ENCODE assay signal across 10 cellular contexts in genomic region chr12:121791671-121792496, GRCh38. TPM values are rescaled to one million over a fixed set of nuclear protein-coding genes. Genes with fewer than 3 reads are reported as not detected.
DNase-seq lines count a peak whose midpoint lies in the region; ATAC-seq and TF ChIP-seq lines count a peak whose summit lies in the region.
"Had no signal": no experiment of that assay in that cellular context is flagged by ENCODE, and none has a peak within 500 bp of the region (broad histone marks: within the 10 kb centered on the region; RNA-seq: fewer than 3 reads in every experiment).

No MANE protein-coding gene starts in this region.

- CTCF ChIA-PET in MCF 10A (lab: Yijun Ruan, JAX) (interaction anchor here (0.6 to 10.6 kb wide), 9 partner anchors 12 to 980 kb away, joined by 3 to 390 read pairs (median 29); partner anchors contain the start of gene SETD1B), mammary epithelial cell (lab: Charles Lee; ENCODE audit: low non-redundant PET) (no interaction called here)
- CTCF ChIA-PET in activated CD4-positive, alpha-beta memory T cell treated with anti-CD3 and anti-CD28 coated beads, Interleukin-2, amount 10 ng/mL, durations not matched to agents 7 days and 5 days (lab: Charles Lee) = interaction anchor here (0.5 to 19.6 kb wide), 6 partner anchors 13 to 735 kb away, joined by 3 to 683 read pairs (median 32); partner anchors contain the start of genes KNTC1, PSMD9, RSRC2 and SETD1B

- no peak for ATAC-seq in upper lobe of left lung (ENCODE audit: low FRiP score in 2 of 2)
- no peak for ATAC-seq in left ventricle myocardium superior
- no peak for ATAC-seq in left cardiac atrium

- H3K4me3 ChIP-seq in mammary epithelial cell (replicated peaks in 1 of 3; ENCODE audit: insufficient read depth in 1 of 3, low read depth in 2 of 3, low read length in 3 of 3) (no peak overlapping the region), upper lobe of left lung (peak overlapping the region in 3 of 4 donors; percentile 57 to 62 (median 57)), uterus (no peak overlapping the region)

- peak overlapping the region; percentile 36 for H3K4me3 Mint-ChIP-seq in MCF 10A (ENCODE audit: unreplicated experiment)
- H3K4me3 Mint-ChIP-seq in activated CD4-positive, alpha-beta memory T cell treated with anti-CD3 and anti-CD28 coated beads, Interleukin-2, amount 10 ng/mL, durations not matched to agents 7 days and 5 days = peak overlapping the region; percentile 92

- peaks cover 39% of the 10 kb centered on the region for H3K4me1 Mint-ChIP-seq in MCF 10A (ENCODE audit: insufficient read depth, unreplicated experiment)
- peaks cover 64% of the 10 kb centered on the region for H3K4me1 Mint-ChIP-seq in activated CD4-positive, alpha-beta memory T cell treated with anti-CD3 and anti-CD28 coated beads, Interleukin-2, amount 10 ng/mL, durations not matched to agents 7 days and 5 days

- H3K79me2 ChIP-seq in mammary epithelial cell (ENCODE audit: insufficient read depth, low read length) = peaks cover 8% of the 10 kb centered on the region

- H3K36me3 ChIP-seq in mammary epithelial cell (ENCODE audit: insufficient read depth, low read length) = no peaks in the 10 kb centered on the region
- H3K36me3 ChIP-seq in upper lobe of left lung = peaks cover 0 to 11% (median 9%) of the 10 kb centered on the region in 4 donors
- no peaks in the 10 kb centered on the region for H3K36me3 ChIP-seq in uterus

- H3K9me3 ChIP-seq in mammary epithelial cell (replicated peaks; ENCODE audit: insufficient read depth, low read length) (no peaks in the 10 kb centered on the region), upper lobe of left lung (no peaks in the 10 kb centered on the region), uterus (no peaks in the 10 kb centered on the region)

- peaks cover 10% of the 10 kb centered on the region for H3K36me3 Mint-ChIP-seq in MCF 10A (ENCODE audit: insufficient read depth, unreplicated experiment)
- peaks cover 47% of the 10 kb centered on the region for H3K36me3 Mint-ChIP-seq in activated CD4-positive, alpha-beta memory T cell treated with anti-CD3 and anti-CD28 coated beads, Interleukin-2, amount 10 ng/mL, durations not matched to agents 7 days and 5 days (ENCODE audit: low read depth)

- H3K27me3 ChIP-seq in mammary epithelial cell (ENCODE audit: insufficient read depth, low read length) = no peaks in the 10 kb centered on the region
- no peaks in the 10 kb centered on the region for H3K27me3 ChIP-seq in upper lobe of left lung
- no peaks in the 10 kb centered on the region for H3K27me3 ChIP-seq in uterus

- TF ChIP-seq POLR2A in upper lobe of left lung (IDR thresholded peaks at IDR 0.05) (no peak), uterus (IDR thresholded peaks at IDR 0.05) (no peak)

- TF ChIP-seq CTCF in MCF 10A (IDR thresholded peaks at IDR 0.05; ENCODE audit: unreplicated experiment) (no peak), mammary epithelial cell (conservative IDR thresholded peaks at IDR 0.05 in 1 of 2, IDR thresholded peaks at IDR 0.05 in 1 of 2; ENCODE audit: extremely low read depth in 1 of 2, insufficient read depth in 1 of 2, low read depth in 1 of 2, low read length in 2 of 2) (no peak), upper lobe of left lung (IDR thresholded peaks at IDR 0.05) (no peak), uterus (IDR thresholded peaks at IDR 0.05) (no peak)

- H3K27me3 Mint-ChIP-seq in MCF 10A (ENCODE audit: insufficient read depth, unreplicated experiment) = no peaks in the 10 kb centered on the region
- H3K27me3 Mint-ChIP-seq in activated CD4-positive, alpha-beta memory T cell treated with anti-CD3 and anti-CD28 coated beads, Interleukin-2, amount 10 ng/mL, durations not matched to agents 7 days and 5 days = no peaks in the 10 kb centered on the region

- H3K4me2 ChIP-seq in mammary epithelial cell (ENCODE audit: insufficient read depth, low read depth, low read length) = no peak overlapping the region

- no peaks in the 10 kb centered on the region for H3K9me3 Mint-ChIP-seq in MCF 10A (ENCODE audit: unreplicated experiment)
- no peaks in the 10 kb centered on the region for H3K9me3 Mint-ChIP-seq in activated CD4-positive, alpha-beta memory T cell treated with anti-CD3 and anti-CD28 coated beads, Interleukin-2, amount 10 ng/mL, durations not matched to agents 7 days and 5 days

- H3K4me1 ChIP-seq in mammary epithelial cell (ENCODE audit: insufficient read depth, low read length) (peaks cover 33% of the 10 kb centered on the region), upper lobe of left lung (peaks cover 55 to 98% (median 85%) of the 10 kb centered on the region in 4 donors), uterus (peaks cover 17 to 31% of the 10 kb centered on the region in 2 donors)

- TF ChIP-seq EP300 in upper lobe of left lung (IDR thresholded peaks at IDR 0.05) = no peak

- H3K27ac ChIP-seq in mammary epithelial cell (ENCODE audit: insufficient read depth, low read depth, low read length) (no peak overlapping the region), upper lobe of left lung (peak overlapping the region; percentile 81 to 97 (median 88)), uterus (no peak overlapping the region)

- no peak overlapping the region for H3K9ac ChIP-seq in mammary epithelial cell (ENCODE audit: insufficient read depth, low read length)

- 87% methylated on average over 13 of the region's 14 CpGs for WGBS in mammary epithelial cell (ENCODE audit: low coverage, missing lambda C conversion rate)
- 40 to 55% methylated on average over 10 to 11 of the region's 14 CpGs for WGBS in upper lobe of left lung, 2 donors

- BruUV-seq in MCF 10A (replicated peaks; lab: Mats Ljungman, UMichigan) = no TSS peak
- BruUV-seq in mammary epithelial cell (replicated peaks; lab: Mats Ljungman, UMichigan) = no TSS peak

- dilution Hi-C loops in mammary epithelial cell (cut with HindIII; ENCODE audit: low sequenced_read_pairs) = no loop called here

- no peaks in the 10 kb centered on the region for H4K20me1 ChIP-seq in mammary epithelial cell (ENCODE audit: insufficient read depth, low read length)

- POLR2A ChIA-PET in MCF 10A (lab: Yijun Ruan, JAX) = interaction anchor here (0.6 to 13.9 kb wide), 7 partner anchors 7 to 157 kb away, joined by 3 to 344 read pairs (median 11); partner anchors contain the start of genes PSMD9, SETD1B and TMEM120B
- POLR2A ChIA-PET in activated CD4-positive, alpha-beta memory T cell treated with anti-CD3 and anti-CD28 coated beads, Interleukin-2, amount 10 ng/mL, durations not matched to agents 7 days and 5 days (lab: Charles Lee) = interaction anchor here (0.9 to 32.8 kb wide), 10 partner anchors 4 to 289 kb away, joined by 3 to 1170 read pairs (median 5); partner anchors contain the start of genes KDM2B, PSMD9, RHOF and SETD1B

- in situ Hi-C loops in mammary epithelial cell (cut with MboI; ENCODE audit: low sequenced_read_pairs in 2 of 2) = loop anchor here (10.0 kb wide), 2 partner anchors 97 to 103 kb away; no protein-coding TSS in a partner anchor

- intact Hi-C loops in MCF 10A (cut with micrococcal nuclease) (loop anchor here (10.0 kb wide), 2 partner anchors 233 to 403 kb away; partner anchors contain the start of gene BCL7A), mammary epithelial cell (cut with micrococcal nuclease) (no loop called here), uterus (cut with DNase I; ENCODE audit: low total_unique reads) (loop anchor here (5.0 kb wide), 1 partner anchor 95 kb away; no protein-coding TSS in a partner anchor), left ventricle myocardium superior (cut with micrococcal nuclease) (loop anchor here (10.0 kb wide), 1 partner anchor 93 kb away; the partner anchor contains the start of gene PSMD9), left cardiac atrium (cut with DNase I) (loop anchor here (5.0 kb wide), 1 partner anchor 95 kb away; no protein-coding TSS in a partner anchor)

- DNase-seq in MCF 10A (ENCODE audit: unreplicated experiment) (peak; percentile 44), mammary epithelial cell (no peak), left kidney (ENCODE audit: low read depth, low spot score) (peak; percentile 73), upper lobe of left lung (peak in 1 of 2 donors; percentile 75), uterus (no peak), left ventricle myocardium superior (no peak), left cardiac atrium (no peak)
- peak; percentile 55 for DNase-seq in activated CD4-positive, alpha-beta memory T cell treated with anti-CD3 and anti-CD28 coated beads, Interleukin-2, amount 10 ng/mL, durations not matched to agents 7 days and 5 days
- DNase-seq: foreskin melanocyte, NCI-H187 treated with DMSO at 0.1 percent for 48 hours had no signal

- H3K27ac Mint-ChIP-seq in MCF 10A (ENCODE audit: low read depth, unreplicated experiment) = no peak overlapping the region
- peak overlapping the region; percentile 99 for H3K27ac Mint-ChIP-seq in activated CD4-positive, alpha-beta memory T cell treated with anti-CD3 and anti-CD28 coated beads, Interleukin-2, amount 10 ng/mL, durations not matched to agents 7 days and 5 days

- H2AFZ ChIP-seq in mammary epithelial cell (ENCODE audit: low read depth, low read length) = no peak overlapping the region

RNA-seq across cellular contexts. Expression of gene RHOF, which starts 1.6 kb away (rescaled TPM):
- total RNA-seq in MCF 10A (2022) = 9.5 and 11.6 TPM in 2 replicates
- total RNA-seq in mammary epithelial cell = 1 to 10 TPM; 4.4 to 6.2 TPM
- 1.4 TPM for polyA plus RNA-seq in mammary epithelial cell
- polyA minus RNA-seq in mammary epithelial cell = 0.26 TPM
- total RNA-seq in activated CD4-positive, alpha-beta memory T cell treated with anti-CD3 and anti-CD28 coated beads, Interleukin-2, amount 10 ng/mL, durations not matched to agents 7 days and 5 days = 100 to 1,000 TPM; 157 to 163 TPM
- 100 to 1,000 TPM in 2 of 6 donors, 10 to 100 TPM in 4; 33.5 to 145 (median 45.5) TPM for total RNA-seq in upper lobe of left lung
- 10 to 100 TPM in 3 of 4 donors, 1 to 10 TPM in 1; 5.1 to 27.6 (median 13.1) TPM for total RNA-seq in uterus
- total RNA-seq in left ventricle myocardium superior = 48.3 TPM
- 10 to 100 TPM; 14.7 to 25.1 TPM for total RNA-seq in left cardiac atrium

RNA-seq across cellular contexts. Expression of gene SETD1B, which starts 11.9 kb away (rescaled TPM):
- total RNA-seq in MCF 10A (2022) (19.7 and 19.9 TPM in 2 replicates), mammary epithelial cell (10 to 100 TPM in 1 of 2 donors, 1 to 10 TPM in 1; 4.3 to 16.0 TPM), upper lobe of left lung (10 to 100 TPM in 5 of 6 donors, 1 to 10 TPM in 1; 9.3 to 47.1 (median 20.4) TPM), uterus (10 to 100 TPM in 1 of 4 donors, 1 to 10 TPM in 3; 1.3 to 63.6 (median 5.6) TPM), left ventricle myocardium superior (9.0 TPM), left cardiac atrium (10 to 100 TPM in 1 of 2 donors, 1 to 10 TPM in 1; 9.3 to 11.9 TPM)
- polyA plus RNA-seq in mammary epithelial cell = 0.94 TPM
- polyA minus RNA-seq in mammary epithelial cell = 5.4 TPM
- total RNA-seq in activated CD4-positive, alpha-beta memory T cell treated with anti-CD3 and anti-CD28 coated beads, Interleukin-2, amount 10 ng/mL, durations not matched to agents 7 days and 5 days = 10 to 100 TPM; 26.5 to 26.9 TPM

Comparison
In these comparisons a context has a peak if more than half of its experiments do, and no peak if none do; other contexts are left out.
1. DNase-seq: peak in MCF 10A (single experiment), activated CD4-positive, alpha-beta memory T cell treated with anti-CD3 and anti-CD28 coated beads, Interleukin-2, amount 10 ng/mL, durations not matched to agents 7 days and 5 days (single experiment) and left kidney (single experiment); none in mammary epithelial cell (single experiment), uterus (0 of 2), left ventricle myocardium superior (single experiment) and left cardiac atrium (single experiment).
2. H3K27ac ChIP-seq: peak in upper lobe of left lung (4 of 4); none in mammary epithelial cell (single experiment) and uterus (0 of 2).
3. H3K4me3 ChIP-seq: peak in upper lobe of left lung (3 of 4); none in mammary epithelial cell (0 of 3) and uterus (0 of 2).